ENCODE assay signal across 12 cellular contexts in genomic region chr1:53110370-53111072, GRCh38. TPM values are rescaled to one million over a fixed set of nuclear protein-coding genes. Genes with fewer than 3 reads are reported as not detected.
DNase-seq lines count a peak whose midpoint lies in the region; ATAC-seq lines count a peak whose summit lies in the region.
"Had no signal": no experiment of that assay in that cellular context is flagged by ENCODE, and none has a peak within 500 bp of the region (broad histone marks: within the 10 kb centered on the region; RNA-seq: fewer than 3 reads in every experiment).

No MANE protein-coding gene starts in this region.

- H3K4me3 Mint-ChIP-seq in CD8-positive, alpha-beta memory T cell: no peak overlapping the region

- no peaks in the 10 kb centered on the region for H3K36me3 Mint-ChIP-seq in CD8-positive, alpha-beta memory T cell

- peak overlapping the region in 1 of 8 donors; percentile 91 for H3K27ac Mint-ChIP-seq in CD8-positive, alpha-beta memory T cell
- H3K27ac Mint-ChIP-seq: progenitor cell of endocrine pancreas had no signal

- no peaks in the 10 kb centered on the region for H3K9me3 Mint-ChIP-seq in CD8-positive, alpha-beta memory T cell

- H3K27me3 ChIP-seq in CD8-positive, alpha-beta memory T cell (ENCODE audit: insufficient read depth, low read length, poor library complexity, severe bottlenecking): no peaks in the 10 kb centered on the region
- H3K27me3 ChIP-seq: heart right ventricle had no signal

- no peaks in the 10 kb centered on the region for H3K9me3 ChIP-seq in CD8-positive, alpha-beta memory T cell (ENCODE audit: low read length)

- peaks cover 0 to 8% of the 10 kb centered on the region in 2 donors for H3K27me3 Mint-ChIP-seq in CD8-positive, alpha-beta memory T cell

- H3K36me3 ChIP-seq in CD8-positive, alpha-beta memory T cell (ENCODE audit: insufficient read depth, low read length): no peaks in the 10 kb centered on the region
- H3K36me3 ChIP-seq: heart right ventricle had no signal

- H3K4me1 Mint-ChIP-seq in CD8-positive, alpha-beta memory T cell: peaks cover 11 to 13% (median 12%) of the 10 kb centered on the region in 3 donors

- CTCF ChIA-PET in CD8-positive, alpha-beta memory T cell (lab: Charles Lee): no interaction called here

- no peak overlapping the region for H3K4me3 ChIP-seq in skin epidermis
- H3K4me3 ChIP-seq in CD8-positive, alpha-beta memory T cell (ENCODE audit: low read length): no peak overlapping the region
- H3K4me3 ChIP-seq: heart right ventricle had no signal

- POLR2A ChIA-PET in CD8-positive, alpha-beta memory T cell (lab: Charles Lee): no interaction called here

- ATAC-seq in HG02870 (IDR thresholded peaks at IDR 0.05; ENCODE audit: unreplicated experiment): no peak
- ATAC-seq in activated CD4-positive, CD25-positive, alpha-beta regulatory T cell treated with anti-CD3 and anti-CD28 coated beads, Interleukin-2, amount 50 U/mL, for 24 hours: no peak

- peak overlapping the region in 16 of 21 experiments; percentile 12 to 81 (median 60) for H3K27ac ChIP-seq in skin epidermis
- H3K27ac ChIP-seq in CD8-positive, alpha-beta memory T cell (ENCODE audit: low read depth, low read length): no peak overlapping the region

- DNase-seq in EH (ENCODE audit: low read depth): peak; percentile 95
- peak; percentile 71 for DNase-seq in NCI-H2107 treated with DMSO at 0.1 percent for 48 hours (lab: John Stamatoyannopoulos, UW; ENCODE audit: unreplicated experiment)
- peak; percentile 30 for DNase-seq in dedifferentiated amniotic fluid mesenchymal stem cell (ENCODE audit: extremely low spot score)
- no peak for DNase-seq in CD8-positive, alpha-beta memory T cell
- DNase-seq in NCI-H524 treated with DMSO at 0.1 percent for 48 hours (lab: John Stamatoyannopoulos, UW): no peak
- DNase-seq: anterior cingulate cortex, heart right ventricle, SHP77 treated with DMSO at 0.1 percent for 48 hours had no signal

- peaks cover 6% of the 10 kb centered on the region for H3K4me1 ChIP-seq in CD8-positive, alpha-beta memory T cell (ENCODE audit: insufficient read depth, low read length)

RNA-seq across cellular contexts. Expression of gene SLC1A7, which starts 31.9 kb away (rescaled TPM):
- total RNA-seq in CD8-positive, alpha-beta memory T cell: not detected
- polyA plus RNA-seq in CD8-positive, alpha-beta memory T cell: 0.08 TPM
- total RNA-seq: progenitor cell of endocrine pancreas had no signal

RNA-seq across cellular contexts. Expression of gene PODN, which starts 48.5 kb away (rescaled TPM):
- not detected for total RNA-seq in CD8-positive, alpha-beta memory T cell
- 0.53 TPM for polyA plus RNA-seq in CD8-positive, alpha-beta memory T cell

Comparison
In these comparisons a context has a peak if more than half of its experiments do, and no peak if none do; other contexts are left out.
1. DNase-seq: peak in EH (single experiment), NCI-H2107 treated with DMSO at 0.1 percent for 48 hours (single experiment) and dedifferentiated amniotic fluid mesenchymal stem cell (single experiment); none in CD8-positive, alpha-beta memory T cell (0 of 5) and NCI-H524 treated with DMSO at 0.1 percent for 48 hours (single experiment).